Comparison of ENCODE assay signal across 1 cellular context in the genomic region with DNA sequence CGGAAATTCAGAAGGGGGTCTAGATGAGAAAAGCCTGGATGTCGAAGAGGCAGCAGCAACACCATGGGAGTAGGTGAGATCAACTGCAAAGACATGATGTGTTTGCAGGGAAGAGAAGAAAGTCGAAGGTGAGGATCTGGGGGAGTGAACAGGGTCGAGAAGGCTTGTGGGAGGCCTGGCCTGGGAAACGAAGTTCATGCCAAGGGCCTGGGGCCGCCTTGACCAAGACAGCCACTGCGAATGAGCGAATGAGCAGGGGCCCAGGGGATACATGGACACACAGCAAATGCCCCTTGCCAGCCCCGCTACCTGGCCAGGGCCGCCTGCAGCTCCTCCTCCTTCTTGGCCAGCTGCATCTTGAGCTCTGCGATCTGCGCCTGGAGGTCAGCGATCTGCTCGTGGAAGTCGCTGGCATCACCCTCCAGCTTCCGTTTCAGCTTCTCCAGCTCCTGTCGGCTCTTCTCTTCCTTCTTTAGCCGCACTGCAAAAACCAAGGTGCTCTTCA.
TF ChIP-seq lines count a peak whose summit lies in the region.

No MANE protein-coding gene starts in this region.

TF ChIP-seq in WTC11, 78 proteins besides CTCF, POLR2A, EP300 and RAD21 (continued from another document):
- TF ChIP-seq, protein P1, sequence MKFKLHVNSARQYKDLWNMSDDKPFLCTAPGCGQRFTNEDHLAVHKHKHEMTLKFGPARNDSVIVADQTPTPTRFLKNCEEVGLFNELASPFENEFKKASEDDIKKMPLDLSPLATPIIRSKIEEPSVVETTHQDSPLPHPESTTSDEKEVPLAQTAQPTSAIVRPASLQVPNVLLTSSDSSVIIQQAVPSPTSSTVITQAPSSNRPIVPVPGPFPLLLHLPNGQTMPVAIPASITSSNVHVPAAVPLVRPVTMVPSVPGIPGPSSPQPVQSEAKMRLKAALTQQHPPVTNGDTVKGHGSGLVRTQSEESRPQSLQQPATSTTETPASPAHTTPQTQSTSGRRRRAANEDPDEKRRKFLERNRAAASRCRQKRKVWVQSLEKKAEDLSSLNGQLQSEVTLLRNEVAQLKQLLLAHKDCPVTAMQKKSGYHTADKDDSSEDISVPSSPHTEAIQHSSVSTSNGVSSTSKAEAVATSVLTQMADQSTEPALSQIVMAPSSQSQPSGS (CRISPR knock-in tag; IDR thresholded peaks at IDR 0.05; ENCODE audit: borderline replicate concordance, low read depth) = no peak
TF ChIP-seq in WTC11: peak in this region for 0.
